ENCODE assay signal across 25 cellular contexts in the genomic region with DNA sequence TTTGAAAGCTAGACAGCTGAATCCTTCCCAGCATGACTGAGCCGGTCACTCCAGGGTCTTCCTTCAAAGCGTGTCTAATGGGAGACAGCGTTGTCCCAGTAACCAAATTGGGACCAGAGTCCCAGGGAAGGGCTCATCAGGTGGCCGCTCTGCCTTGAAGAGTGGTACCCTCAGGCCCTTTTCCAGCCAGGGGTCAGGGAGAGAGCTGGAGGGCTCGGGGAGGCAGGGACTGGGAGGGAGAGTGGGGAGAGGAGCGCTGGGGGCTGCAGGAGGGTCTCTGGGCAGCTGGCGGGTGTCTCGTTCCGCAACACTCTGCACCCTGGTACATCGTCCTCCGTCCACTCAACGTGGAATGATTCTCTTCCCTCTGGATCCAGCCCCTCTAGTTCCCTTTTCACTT. TPM values are rescaled to one million over a fixed set of nuclear protein-coding genes. Genes with fewer than 3 reads are reported as not detected.
DNase-seq lines count a peak whose midpoint lies in the region; ATAC-seq and TF ChIP-seq lines count a peak whose summit lies in the region.
"Had no signal": no experiment of that assay in that cellular context is flagged by ENCODE, and none has a peak within 500 bp of the region (broad histone marks: within the 10 kb centered on the region; RNA-seq: fewer than 3 reads in every experiment).

No MANE protein-coding gene starts in this region.

- H3K4me3 Mint-ChIP-seq in GM23338 (peak overlapping the region; percentile 81), WTC11 (peak overlapping the region; percentile 76)
- no peak overlapping the region for H3K4me3 Mint-ChIP-seq in T-helper 2 cell treated with Interferon-gamma antibody and Interleukin-4, amounts not matched to agents 5 μg/mL and 100 μg/mL, for 36 hours
- H3K4me3 Mint-ChIP-seq: CD4-positive, CD25-positive, alpha-beta regulatory T cell; T-cell had no signal

- H3K27ac ChIP-seq in GM23338 (ENCODE audit: low read depth) = no peak overlapping the region
- no peak overlapping the region for H3K27ac ChIP-seq in iPS-20b (ENCODE audit: low read length)
- no peak overlapping the region for H3K27ac ChIP-seq in osteoblast (ENCODE audit: low read depth, low read length)
- H3K27ac ChIP-seq: coronary artery, parathyroid adenoma, PC-9, right lobe of liver had no signal

- H3K36me3 Mint-ChIP-seq in GM23338 (ENCODE audit: low read depth) (peaks cover 6% of the 10 kb centered on the region; the same call in 2 of the 3 replicates), WTC11 (peaks cover 39% of the 10 kb centered on the region)
- no peaks in the 10 kb centered on the region for H3K36me3 Mint-ChIP-seq in T-helper 2 cell treated with Interferon-gamma antibody and Interleukin-4, amounts not matched to agents 5 μg/mL and 100 μg/mL, for 36 hours (ENCODE audit: low read depth)
- H3K36me3 Mint-ChIP-seq: CD4-positive, CD25-positive, alpha-beta regulatory T cell; T-cell had no signal

- ATAC-seq in GM23338 = no peak
- no peak for ATAC-seq in WTC11
- ATAC-seq in HG03095 (IDR thresholded peaks at IDR 0.05; ENCODE audit: unreplicated experiment) = no peak
- no peak for ATAC-seq in esophagus mucosa
- ATAC-seq: right lobe of liver; stimulated activated naive CD8-positive, alpha-beta T cell treated with anti-CD3 and anti-CD28 coated beads, Interleukin-15, Interleukin-2, amounts not matched to agents 100 U/mL and 50 U/mL, for 24 hours had no signal

- H2AFZ ChIP-seq in GM23338 (no peak overlapping the region), osteoblast (ENCODE audit: low read length) (no peak overlapping the region)
- H2AFZ ChIP-seq: parathyroid adenoma, PC-9 had no signal

- H3K9me3 ChIP-seq in iPS-20b (ENCODE audit: insufficient read depth, low read depth, low read length) = no peaks in the 10 kb centered on the region
- no peaks in the 10 kb centered on the region for H3K9me3 ChIP-seq in osteoblast (ENCODE audit: low read depth, low read length)
- H3K9me3 ChIP-seq: right lobe of liver had no signal

- no peak overlapping the region for H3K9ac ChIP-seq in iPS-20b (ENCODE audit: low read depth, low read length)
- H3K9ac ChIP-seq: parathyroid adenoma had no signal

- H3K27me3 Mint-ChIP-seq in GM23338 (ENCODE audit: insufficient read depth, low read depth, poor library complexity) (peaks cover 39% of the 10 kb centered on the region), WTC11 (ENCODE audit: low read depth) (peaks cover 51% of the 10 kb centered on the region)
- H3K27me3 Mint-ChIP-seq in T-helper 2 cell treated with Interferon-gamma antibody and Interleukin-4, amounts not matched to agents 5 μg/mL and 100 μg/mL, for 36 hours (ENCODE audit: low read depth) = peaks cover 36% of the 10 kb centered on the region

- CTCF ChIA-PET in WTC11 (lab: Charles Lee) = interaction anchor here (0.7 to 1.7 kb wide), 9 partner anchors 50 to 724 kb away, joined by 3 to 7 read pairs (median 4); no protein-coding TSS in a partner anchor

- H3K79me2 ChIP-seq in GM23338 (replicated peaks; ENCODE audit: insufficient read depth) (no peaks in the 10 kb centered on the region), osteoblast (ENCODE audit: insufficient read depth, low read length) (peaks cover 37% of the 10 kb centered on the region)
- H3K79me2 ChIP-seq: parathyroid adenoma had no signal

- H4K20me1 ChIP-seq in GM23338 (replicated peaks; ENCODE audit: insufficient read depth) (no peaks in the 10 kb centered on the region; the same call in 1 of the 2 replicates), osteoblast (ENCODE audit: insufficient read depth, low read length) (peaks cover 10% of the 10 kb centered on the region)

- H3K9me3 Mint-ChIP-seq in GM23338 (peaks cover 15% of the 10 kb centered on the region), WTC11 (0 out of 2 replicates have a peak, but pooled peaks cover 7% of the 10 kb centered on the region)
- H3K9me3 Mint-ChIP-seq in T-helper 2 cell treated with Interferon-gamma antibody and Interleukin-4, amounts not matched to agents 5 μg/mL and 100 μg/mL, for 36 hours = no peaks in the 10 kb centered on the region
- H3K9me3 Mint-ChIP-seq: T-cell had no signal

- H3K36me3 ChIP-seq in GM23338 (ENCODE audit: insufficient read depth) (no peaks in the 10 kb centered on the region), iPS-20b (ENCODE audit: insufficient read depth, low read depth, low read length) (no peaks in the 10 kb centered on the region), osteoblast (ENCODE audit: insufficient read depth, low read length) (peaks cover 53% of the 10 kb centered on the region)
- H3K36me3 ChIP-seq: right lobe of liver had no signal

- H3K27ac Mint-ChIP-seq in GM23338 (no peak overlapping the region), WTC11 (no peak overlapping the region)
- no peak overlapping the region for H3K27ac Mint-ChIP-seq in T-helper 2 cell treated with Interferon-gamma antibody and Interleukin-4, amounts not matched to agents 5 μg/mL and 100 μg/mL, for 36 hours
- H3K27ac Mint-ChIP-seq: CD4-positive, CD25-positive, alpha-beta regulatory T cell; T-cell had no signal

- TF ChIP-seq CTCF in GM23338 (conservative IDR thresholded peaks at IDR 0.05; ENCODE audit: low read depth in 2 of 2) (no peak), WTC11 (IDR thresholded peaks at IDR 0.05) (no peak), osteoblast (IDR thresholded peaks at IDR 0.05; ENCODE audit: extremely low read depth, low read depth, low read length) (no peak)

- H3K4me1 ChIP-seq in GM23338 (ENCODE audit: insufficient read depth) = peaks cover 14% of the 10 kb centered on the region; the same call in 1 of the 2 replicates
- H3K4me1 ChIP-seq in iPS-20b (ENCODE audit: insufficient read depth, low read length) = peaks cover 2% of the 10 kb centered on the region; the same call in 1 of the 2 replicates
- no peaks in the 10 kb centered on the region for H3K4me1 ChIP-seq in osteoblast (ENCODE audit: insufficient read depth, low read length)
- H3K4me1 ChIP-seq: parathyroid adenoma, right lobe of liver had no signal

- H3K27me3 ChIP-seq in GM23338 (ENCODE audit: insufficient read depth) (peaks cover 29% of the 10 kb centered on the region), iPS-20b (ENCODE audit: insufficient read depth, low read length) (peaks cover 69% of the 10 kb centered on the region), osteoblast (ENCODE audit: insufficient read depth, low read length) (peaks cover 8% of the 10 kb centered on the region)
- H3K27me3 ChIP-seq: right lobe of liver had no signal

- H3K4me1 Mint-ChIP-seq in GM23338 (peaks cover 30% of the 10 kb centered on the region), WTC11 (peaks cover 31% of the 10 kb centered on the region)
- no peaks in the 10 kb centered on the region for H3K4me1 Mint-ChIP-seq in T-helper 2 cell treated with Interferon-gamma antibody and Interleukin-4, amounts not matched to agents 5 μg/mL and 100 μg/mL, for 36 hours (ENCODE audit: low read depth)
- H3K4me1 Mint-ChIP-seq: CD4-positive, CD25-positive, alpha-beta regulatory T cell; T-cell had no signal

- H3K9me2 ChIP-seq in GM23338 (ENCODE audit: insufficient read depth) = no peaks in the 10 kb centered on the region

- peak overlapping the region; percentile 64; the same call in 1 of the 2 replicates for H3K4me3 ChIP-seq in GM23338
- H3K4me3 ChIP-seq in iPS-20b (ENCODE audit: low read length) = peak overlapping the region; percentile 67
- no peak overlapping the region for H3K4me3 ChIP-seq in osteoblast (ENCODE audit: insufficient read depth, low read length)
- H3K4me3 ChIP-seq: coronary artery, PC-9, right lobe of liver had no signal

- no peaks in the 10 kb centered on the region for H3F3A ChIP-seq in GM23338 (replicated peaks; ENCODE audit: low read depth)

- H3K4me2 ChIP-seq in GM23338 = peak overlapping the region; percentile 86
- no peak overlapping the region for H3K4me2 ChIP-seq in osteoblast (ENCODE audit: insufficient read depth, low read length)
- H3K4me2 ChIP-seq: PC-9 had no signal

- POLR2A ChIA-PET in WTC11 (lab: Charles Lee) = interaction anchor here (1.0 kb wide), 1 partner anchor 91 kb away, joined by 3 read pairs; no protein-coding TSS in a partner anchor

- DNase-seq in GM23338 (ENCODE audit: low spot score) = no peak
- DNase-seq in WTC11 (ENCODE audit: low spot score) = no peak
- DNase-seq in osteoblast (ENCODE audit: insufficient read length, low spot score, missing footprints) = peak; percentile 58
- no peak for DNase-seq in SKM-1 (lab: John Stamatoyannopoulos, UW; ENCODE audit: unreplicated experiment)
- no peak for DNase-seq in T-helper 2 cell treated with Interferon-gamma antibody and Interleukin-4, amounts not matched to agents 5 μg/mL and 100 μg/mL, for 36 hours (ENCODE audit: low spot score)
- DNase-seq: activated CD4-positive, CD25-positive, alpha-beta regulatory T cell treated with anti-CD3 and anti-CD28 coated beads, Interleukin-2, amount 50 U/mL, for 72 hours; activated naive CD4-positive, alpha-beta T cell treated with anti-CD3 and anti-CD28 coated beads, Interleukin-2, amount 50 U/mL, for 16 hours; CD4-positive, CD25-positive, alpha-beta regulatory T cell; EL; Kasumi-1; mesenchymal stem cell; MV-4-11; NCI-H510A; PC-9; right lobe of liver; SHP77 treated with DMSO at 0.1 percent for 48 hours; stimulated activated CD4-positive, alpha-beta T cell treated with anti-CD3 and anti-CD28 coated beads, Interleukin-15, amount 100 ng/mL, for 24 hours; stimulated activated naive CD8-positive, alpha-beta T cell treated with anti-CD3 and anti-CD28 coated beads, Interleukin-15, Interleukin-2, amounts not matched to agents 100 U/mL and 50 U/mL, for 24 hours; T-cell had no signal

RNA-seq across cellular contexts. Expression of a gene that starts 1.6 kb away (rescaled TPM):
- total RNA-seq in GM23338 (2014; rRNA removed; shearing (Covaris generic)) = not detected in 2 replicates
- not detected in 2 replicates for polyA plus RNA-seq in GM23338 (2016; fragmentation: Nextera tagmentation; extraction: Ambion mirVana)
- total RNA-seq in WTC11 (2021) = 0.05 to 0.07 TPM in 2 of 3 replicates, not detected in the other
- total RNA-seq in osteoblast = not detected in 2 replicates
- not detected for total RNA-seq in esophagus mucosa
- total RNA-seq: CD4-positive, CD25-positive, alpha-beta regulatory T cell; fibroblast of lung; PC-9; T-cell had no signal
- polyA plus RNA-seq: CD4-positive, CD25-positive, alpha-beta regulatory T cell; fibroblast of lung had no signal
